ENCODE assay signal across 1 cellular context in the genomic region with DNA sequence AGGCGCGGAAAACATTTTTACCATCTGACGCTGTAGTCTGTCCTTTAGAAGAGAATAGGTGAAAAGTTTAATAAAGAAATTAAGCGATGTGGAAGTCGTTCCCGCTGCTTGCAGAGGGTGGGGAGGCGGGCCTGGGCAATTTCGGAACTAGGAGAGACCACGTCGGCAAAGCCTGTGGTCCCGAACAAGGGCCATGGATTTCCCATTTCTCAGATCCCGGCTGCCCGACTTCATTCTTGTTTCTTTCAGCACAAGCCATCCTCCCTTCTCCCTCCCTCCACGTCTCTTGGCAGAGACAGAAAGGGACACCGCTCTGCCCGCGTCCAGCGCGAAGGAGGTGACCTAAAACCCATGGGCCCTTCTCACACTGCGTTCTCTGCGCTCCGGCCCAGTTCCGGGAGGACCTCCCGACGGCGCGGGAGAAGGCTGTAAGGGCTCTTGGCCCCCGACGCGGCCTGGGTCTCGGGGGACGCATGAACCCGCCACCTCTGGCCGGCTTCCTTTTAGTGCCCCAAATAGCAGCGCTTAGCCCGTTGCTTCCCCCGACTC.
TF ChIP-seq lines count a peak whose summit lies in the region.

No MANE protein-coding gene starts in this region.

TF ChIP-seq in HCT116, 20 proteins besides CTCF, POLR2A, EP300 and RAD21 (continued from another document):
- TF ChIP-seq POLR2AphosphoS5 (IDR thresholded peaks at IDR 0.05; ENCODE audit: low read depth, low read length), result no peak
- TF ChIP-seq, protein P1, sequence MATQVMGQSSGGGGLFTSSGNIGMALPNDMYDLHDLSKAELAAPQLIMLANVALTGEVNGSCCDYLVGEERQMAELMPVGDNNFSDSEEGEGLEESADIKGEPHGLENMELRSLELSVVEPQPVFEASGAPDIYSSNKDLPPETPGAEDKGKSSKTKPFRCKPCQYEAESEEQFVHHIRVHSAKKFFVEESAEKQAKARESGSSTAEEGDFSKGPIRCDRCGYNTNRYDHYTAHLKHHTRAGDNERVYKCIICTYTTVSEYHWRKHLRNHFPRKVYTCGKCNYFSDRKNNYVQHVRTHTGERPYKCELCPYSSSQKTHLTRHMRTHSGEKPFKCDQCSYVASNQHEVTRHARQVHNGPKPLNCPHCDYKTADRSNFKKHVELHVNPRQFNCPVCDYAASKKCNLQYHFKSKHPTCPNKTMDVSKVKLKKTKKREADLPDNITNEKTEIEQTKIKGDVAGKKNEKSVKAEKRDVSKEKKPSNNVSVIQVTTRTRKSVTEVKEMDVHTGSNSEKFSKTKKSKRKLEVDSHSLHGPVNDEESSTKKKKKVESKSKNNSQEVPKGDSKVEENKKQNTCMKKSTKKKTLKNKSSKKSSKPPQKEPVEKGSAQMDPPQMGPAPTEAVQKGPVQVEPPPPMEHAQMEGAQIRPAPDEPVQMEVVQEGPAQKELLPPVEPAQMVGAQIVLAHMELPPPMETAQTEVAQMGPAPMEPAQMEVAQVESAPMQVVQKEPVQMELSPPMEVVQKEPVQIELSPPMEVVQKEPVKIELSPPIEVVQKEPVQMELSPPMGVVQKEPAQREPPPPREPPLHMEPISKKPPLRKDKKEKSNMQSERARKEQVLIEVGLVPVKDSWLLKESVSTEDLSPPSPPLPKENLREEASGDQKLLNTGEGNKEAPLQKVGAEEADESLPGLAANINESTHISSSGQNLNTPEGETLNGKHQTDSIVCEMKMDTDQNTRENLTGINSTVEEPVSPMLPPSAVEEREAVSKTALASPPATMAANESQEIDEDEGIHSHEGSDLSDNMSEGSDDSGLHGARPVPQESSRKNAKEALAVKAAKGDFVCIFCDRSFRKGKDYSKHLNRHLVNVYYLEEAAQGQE (IDR thresholded peaks at IDR 0.05; ENCODE audit: low read depth), result no peak
- TF ChIP-seq EZH2 (IDR thresholded peaks at IDR 0.05), result no peak
TF ChIP-seq in HCT116: peak in this region for 0.
